9 cellular contexts compared by ENCODE assay signal in genomic region chr10:43110318-43111071, GRCh38. TPM values are rescaled to one million over a fixed set of nuclear protein-coding genes. Genes with fewer than 3 reads are reported as not detected.
DNase-seq lines count a peak whose midpoint lies in the region; ATAC-seq, FAIRE-seq and TF ChIP-seq lines count a peak whose summit lies in the region.
"Had no signal": no experiment of that assay in that cellular context is flagged by ENCODE, and none has a peak within 500 bp of the region (broad histone marks: within the 10 kb centered on the region; RNA-seq: fewer than 3 reads in every experiment).

No MANE protein-coding gene starts in this region.

- DNase-seq in adipocyte (ENCODE audit: low read depth): peak; percentile 76
- DNase-seq in osteoblast (ENCODE audit: insufficient read length, low spot score, missing footprints): peak; percentile 95
- DNase-seq in cerebellar cortex (ENCODE audit: low spot score): no peak
- DNase-seq in globus pallidus (ENCODE audit: low spot score): no peak
- DNase-seq in GM12891 (ENCODE audit: insufficient read length, low spot score): no peak
- DNase-seq in KBM-7: no peak
- DNase-seq: stimulated activated CD4-positive, alpha-beta T cell treated with anti-CD3 and anti-CD28 coated beads, Interleukin-2, amount 100 ng/mL, for 48 hours had no signal

- TF ChIP-seq CTCF in osteoblast (IDR thresholded peaks at IDR 0.05; ENCODE audit: extremely low read depth, low read depth, low read length): no peak

- H3K4me2 ChIP-seq in osteoblast (ENCODE audit: insufficient read depth, low read length): no peak overlapping the region

- no peak for FAIRE-seq in GM12891 (lab: Jason Lieb, UNC)

- H3K79me2 ChIP-seq in osteoblast (ENCODE audit: insufficient read depth, low read length): no peaks in the 10 kb centered on the region

- H3K9me3 ChIP-seq in adipocyte (ENCODE audit: control insufficient read depth, low read length) (no peaks in the 10 kb centered on the region), osteoblast (ENCODE audit: low read depth, low read length) (no peaks in the 10 kb centered on the region)

- H3K9ac ChIP-seq in adipocyte (ENCODE audit: low read length): no peak overlapping the region

- H3K4me1 ChIP-seq in adipocyte (ENCODE audit: control insufficient read depth, insufficient read depth, low read length) (peaks cover 7% of the 10 kb centered on the region), osteoblast (ENCODE audit: insufficient read depth, low read length) (no peaks in the 10 kb centered on the region)

- H3K27me3 ChIP-seq in adipocyte (replicated peaks; ENCODE audit: control insufficient read depth, insufficient read depth, low read length): no peaks in the 10 kb centered on the region
- H3K27me3 ChIP-seq in osteoblast (ENCODE audit: insufficient read depth, low read length): no peaks in the 10 kb centered on the region

- H3K36me3 ChIP-seq in adipocyte (ENCODE audit: control insufficient read depth, insufficient read depth, low read length, severe bottlenecking): no peaks in the 10 kb centered on the region
- H3K36me3 ChIP-seq in osteoblast (ENCODE audit: insufficient read depth, low read length): no peaks in the 10 kb centered on the region

- TF ChIP-seq POLR2A in GM12891 (IDR thresholded peaks at IDR 0.05; ENCODE audit: low read depth, low read length): no peak

- ATAC-seq in GM18861 (IDR thresholded peaks at IDR 0.05; ENCODE audit: unreplicated experiment): peak; percentile 45
- peak; percentile 70 for ATAC-seq in HG02763 (IDR thresholded peaks at IDR 0.05; ENCODE audit: unreplicated experiment)

- no peaks in the 10 kb centered on the region for H4K20me1 ChIP-seq in osteoblast (ENCODE audit: insufficient read depth, low read length)

- H3K4me3 ChIP-seq in adipocyte (ENCODE audit: low read length) (no peak overlapping the region), osteoblast (ENCODE audit: insufficient read depth, low read length) (no peak overlapping the region)

- in situ Hi-C loops in KBM-7 (cut with MboI; ENCODE audit: low pct_unique_long_range_greater_than_20kb, low sequenced_read_pairs): no loop called here

- no peak overlapping the region for H3K27ac ChIP-seq in osteoblast (ENCODE audit: low read depth, low read length)

- peak overlapping the region; percentile 56 for H2AFZ ChIP-seq in osteoblast (ENCODE audit: low read length)

TF ChIP-seq in GM12891, 5 proteins besides CTCF, POLR2A, EP300 and RAD21:
- no peak for TF ChIP-seq POU2F2 (IDR thresholded peaks at IDR 0.05; ENCODE audit: low read depth, low read length)
- TF ChIP-seq SPI1 (IDR thresholded peaks at IDR 0.05; ENCODE audit: low read depth, low read length): no peak
- no peak for TF ChIP-seq POLR2AphosphoS5 (IDR thresholded peaks at IDR 0.05; ENCODE audit: low read depth, low read length)
- TF ChIP-seq TAF1 (IDR thresholded peaks at IDR 0.05; ENCODE audit: low read depth, low read length): no peak
- TF ChIP-seq PAX5 (IDR thresholded peaks at IDR 0.05; ENCODE audit: insufficient read depth, low read length, severe bottlenecking): no peak
TF ChIP-seq in GM12891: peak in this region for 0.

RNA-seq across cellular contexts. Expression of gene CSGALNACT2, which starts 27.8 kb away (rescaled TPM):
- 31.8 and 37.7 TPM in 2 replicates for total RNA-seq in osteoblast
- polyA plus RNA-seq in GM12891 (2012; ENCODE audit: low read depth, missing spikeins): 4.2 TPM

RNA-seq across cellular contexts. Expression of gene RET, which starts 33.6 kb away (rescaled TPM):
- total RNA-seq in osteoblast: under 0.01 TPM in 2 replicates
- polyA plus RNA-seq in GM12891 (2012; ENCODE audit: low read depth, missing spikeins): 0.03 TPM

Comparison
In these comparisons a context has a peak if more than half of its experiments do, and no peak if none do; other contexts are left out.
1. DNase-seq: peak in adipocyte (single experiment) and osteoblast (single experiment); none in cerebellar cortex (single experiment), globus pallidus (single experiment), GM12891 (single experiment) and KBM-7 (single experiment).